22 cellular contexts compared by ENCODE assay signal in genomic region chr5:169280286-169280685, GRCh38. TPM values are rescaled to one million over a fixed set of nuclear protein-coding genes. Genes with fewer than 3 reads are reported as not detected.
A peak's percentile ranks its signal among the peaks of the same experiment; 100 is the strongest.
DNase-seq lines count a peak whose midpoint lies in the region; ATAC-seq and TF ChIP-seq lines count a peak whose summit lies in the region.
"Had no signal": no experiment of that assay in that cellular context is flagged by ENCODE, and none has a peak within 500 bp of the region (broad histone marks: within the 10 kb centered on the region; RNA-seq: fewer than 3 reads in every experiment).

No MANE protein-coding gene starts in this region.

- POLR2A ChIA-PET in MCF 10A (lab: Yijun Ruan, JAX) = no interaction called here
- POLR2A ChIA-PET in activated CD4-positive, alpha-beta T cell treated with anti-CD3 and anti-CD28 coated beads for 36 hours (lab: Charles Lee) = no interaction called here

- ATAC-seq in HG03469 (IDR thresholded peaks at IDR 0.05; ENCODE audit: unreplicated experiment) = no peak
- no peak for ATAC-seq in activated CD4-positive, alpha-beta T cell treated with anti-CD3 and anti-CD28 coated beads for 36 hours
- ATAC-seq: A549, GM23338, PC-3 had no signal

- no peaks in the 10 kb centered on the region for H3K9me3 Mint-ChIP-seq in MCF 10A (ENCODE audit: unreplicated experiment)
- no peaks in the 10 kb centered on the region for H3K9me3 Mint-ChIP-seq in activated CD4-positive, alpha-beta T cell treated with anti-CD3 and anti-CD28 coated beads for 36 hours (ENCODE audit: low read depth)
- H3K9me3 Mint-ChIP-seq: CD4-positive, alpha-beta T cell; GM23338 had no signal

- no peaks in the 10 kb centered on the region for H3K27me3 Mint-ChIP-seq in MCF 10A (ENCODE audit: insufficient read depth, unreplicated experiment)
- peaks cover 2% of the 10 kb centered on the region for H3K27me3 Mint-ChIP-seq in activated CD4-positive, alpha-beta T cell treated with anti-CD3 and anti-CD28 coated beads for 36 hours

- no peaks in the 10 kb centered on the region for H3K4me1 Mint-ChIP-seq in MCF 10A (ENCODE audit: insufficient read depth, unreplicated experiment)
- H3K4me1 Mint-ChIP-seq in activated CD4-positive, alpha-beta T cell treated with anti-CD3 and anti-CD28 coated beads for 36 hours = no peaks in the 10 kb centered on the region
- H3K4me1 Mint-ChIP-seq: IgD-negative memory B cell had no signal

- CTCF ChIA-PET in MCF 10A (lab: Yijun Ruan, JAX) = interaction anchor here (0.5 to 1.1 kb wide), 2 partner anchors 23 to 138 kb away, joined by 3 to 4 read pairs; no protein-coding TSS in a partner anchor
- CTCF ChIA-PET in activated CD4-positive, alpha-beta T cell treated with anti-CD3 and anti-CD28 coated beads for 36 hours (lab: Charles Lee) = interaction anchor here (0.7 kb wide), 1 partner anchor 259 kb away, joined by 3 read pairs; no protein-coding TSS in a partner anchor

- no TSS peak for BruUV-seq in MCF 10A (replicated peaks; lab: Mats Ljungman, UMichigan)

- DNase-seq in AG08395 (ENCODE audit: low spot score) = peak; percentile 13
- DNase-seq in NCI-H2171 (lab: John Stamatoyannopoulos, UW) = peak; percentile 10
- peak; percentile 87 to 94 for DNase-seq in cerebellar nuclear complex (lab: John Stamatoyannopoulos, UW)
- peak; percentile 45 for DNase-seq in occipital lobe (lab: John Stamatoyannopoulos, UW)
- DNase-seq in MCF 10A (ENCODE audit: unreplicated experiment) = no peak
- no peak for DNase-seq in activated CD4-positive, alpha-beta T cell treated with anti-CD3 and anti-CD28 coated beads for 36 hours
- no peak for DNase-seq in HUDEP-2 (lab: John Stamatoyannopoulos, UW; ENCODE audit: unreplicated experiment in 76 of 76)
- DNase-seq: AML-193; Calu3; CD4-positive, alpha-beta T cell; DMS79 treated with DMSO at 0.1 percent for 48 hours; GDM1; NCI-H1436; NCI-H345; NCI-H526 treated with DMSO at 0.1 percent for 48 hours; NK-92 treated with Interleukin-12 subunit alpha and Interleukin-12 subunit beta, amount 100 ng/mL, for 24 hours; PC-3 had no signal

- no peak for TF ChIP-seq CTCF in MCF 10A (IDR thresholded peaks at IDR 0.05; ENCODE audit: unreplicated experiment)

- no peaks in the 10 kb centered on the region for H3K36me3 Mint-ChIP-seq in MCF 10A (ENCODE audit: insufficient read depth, unreplicated experiment)
- H3K36me3 Mint-ChIP-seq in activated CD4-positive, alpha-beta T cell treated with anti-CD3 and anti-CD28 coated beads for 36 hours (ENCODE audit: low read depth) = no peaks in the 10 kb centered on the region
- H3K36me3 Mint-ChIP-seq: IgD-negative memory B cell had no signal

- intact Hi-C loops in MCF 10A (cut with micrococcal nuclease) = no loop called here
- intact Hi-C loops in activated CD4-positive, alpha-beta T cell treated with anti-CD3 and anti-CD28 coated beads for 36 hours (cut with DNase I, micrococcal nuclease) = no loop called here

- H3K27ac Mint-ChIP-seq in MCF 10A (ENCODE audit: low read depth, unreplicated experiment) = no peak overlapping the region
- no peak overlapping the region for H3K27ac Mint-ChIP-seq in activated CD4-positive, alpha-beta T cell treated with anti-CD3 and anti-CD28 coated beads for 36 hours
- H3K27ac Mint-ChIP-seq: CD4-positive, alpha-beta T cell; GM23338; IgD-negative memory B cell had no signal

- no peak overlapping the region for H3K4me3 Mint-ChIP-seq in MCF 10A (ENCODE audit: unreplicated experiment)
- no peak overlapping the region for H3K4me3 Mint-ChIP-seq in activated CD4-positive, alpha-beta T cell treated with anti-CD3 and anti-CD28 coated beads for 36 hours
- H3K4me3 Mint-ChIP-seq: CD4-positive, alpha-beta T cell; GM23338; IgD-negative memory B cell had no signal

RNA-seq across cellular contexts. Expression of gene SLIT3, which starts 20.7 kb away (rescaled TPM):
- total RNA-seq in occipital lobe (0.78 TPM), MCF 10A (2022) (0.34 and 0.89 TPM in 2 replicates)
- 1 to 10 TPM; 5.4 to 7.3 TPM for total RNA-seq in activated CD4-positive, alpha-beta T cell treated with anti-CD3 and anti-CD28 coated beads for 36 hours
- total RNA-seq: Calu3; CD4-positive, alpha-beta T cell; HT-29 had no signal

Comparison
In these comparisons a context has a peak if more than half of its experiments do, and no peak if none do; other contexts are left out.
1. DNase-seq: peak in AG08395 (single experiment), NCI-H2171 (single experiment), cerebellar nuclear complex (2 of 2) and occipital lobe (single experiment); none in MCF 10A (single experiment), activated CD4-positive, alpha-beta T cell treated with anti-CD3 and anti-CD28 coated beads for 36 hours (single experiment) and HUDEP-2 (0 of 76).